Comparison of ENCODE assay signal across 17 cellular contexts in genomic region chr2:240219208-240219890, GRCh38.
DNase-seq lines count a peak whose midpoint lies in the region; TF ChIP-seq lines count a peak whose summit lies in the region.
"Had no signal": no experiment of that assay in that cellular context is flagged by ENCODE, and none has a peak within 500 bp of the region (broad histone marks: within the 10 kb centered on the region; RNA-seq: fewer than 3 reads in every experiment).

No MANE protein-coding gene starts in this region.

- TF ChIP-seq CTCF in sigmoid colon (IDR thresholded peaks at IDR 0.05), result no peak

- peaks cover 19% of the 10 kb centered on the region for H3K27me3 Mint-ChIP-seq in activated CD4-positive, alpha-beta memory T cell treated with anti-CD3 and anti-CD28 coated beads for 36 hours

- CTCF ChIA-PET in activated CD4-positive, alpha-beta memory T cell treated with anti-CD3 and anti-CD28 coated beads for 36 hours (lab: Charles Lee), result interaction anchor here (1.2 kb wide), 1 partner anchor 14 kb away, joined by 4 read pairs; no protein-coding TSS in a partner anchor

- H3K4me3 Mint-ChIP-seq in activated CD4-positive, alpha-beta memory T cell treated with anti-CD3 and anti-CD28 coated beads for 36 hours, result no peak overlapping the region

- H3K4me1 Mint-ChIP-seq in activated CD4-positive, alpha-beta memory T cell treated with anti-CD3 and anti-CD28 coated beads for 36 hours (ENCODE audit: low read depth), result no peaks in the 10 kb centered on the region

- no peaks in the 10 kb centered on the region for H3K4me1 ChIP-seq in sigmoid colon

- TF ChIP-seq EP300 in sigmoid colon (IDR thresholded peaks at IDR 0.05), result no peak

- no peak for TF ChIP-seq POLR2A in sigmoid colon (IDR thresholded peaks at IDR 0.05)

- DNase-seq in 8988T (peak; percentile 3), islet precursor cell (peak; percentile 42), sigmoid colon (peak; percentile 51), DMS153 treated with DMSO at 0.1 percent for 48 hours (lab: John Stamatoyannopoulos, UW; ENCODE audit: unreplicated experiment) (no peak), DMS79 (lab: John Stamatoyannopoulos, UW) (no peak), COLO668 (lab: John Stamatoyannopoulos, UW; ENCODE audit: unreplicated experiment) (no peak)
- DNase-seq in activated CD4-positive, alpha-beta memory T cell treated with anti-CD3 and anti-CD28 coated beads for 36 hours, result peak; percentile 1
- DNase-seq: ACHN, C1 segment of cervical spinal cord, DND-41, H7, NCI-H1436, NCI-H1930, NCI-H226, NCI-H524, SJCRH30 had no signal

- no peaks in the 10 kb centered on the region for H3K9me3 Mint-ChIP-seq in activated CD4-positive, alpha-beta memory T cell treated with anti-CD3 and anti-CD28 coated beads for 36 hours

- no peak overlapping the region for H3K27ac ChIP-seq in sigmoid colon
- H3K27ac ChIP-seq: KMS-11, SJCRH30 had no signal

- H3K9me3 ChIP-seq in sigmoid colon, result no peaks in the 10 kb centered on the region
- H3K9me3 ChIP-seq: SJCRH30 had no signal

- POLR2A ChIA-PET in activated CD4-positive, alpha-beta memory T cell treated with anti-CD3 and anti-CD28 coated beads for 36 hours (lab: Charles Lee), result no interaction called here

- peaks cover 0 to 11% (median 0%) of the 10 kb centered on the region in 3 donors for H3K27me3 ChIP-seq in sigmoid colon

- no peak overlapping the region for H3K27ac Mint-ChIP-seq in activated CD4-positive, alpha-beta memory T cell treated with anti-CD3 and anti-CD28 coated beads for 36 hours

- 82 to 83% methylated on average over 16 of the region's 16 CpGs for WGBS in sigmoid colon, 2 donors

- H3K4me3 ChIP-seq in sigmoid colon, result no peak overlapping the region
- H3K4me3 ChIP-seq: SJCRH30 had no signal

- intact Hi-C loops in activated CD4-positive, alpha-beta memory T cell treated with anti-CD3 and anti-CD28 coated beads for 36 hours (cut with micrococcal nuclease), result no loop called here
- intact Hi-C loops in sigmoid colon (cut with DNase I), result no loop called here

- H3K36me3 Mint-ChIP-seq in activated CD4-positive, alpha-beta memory T cell treated with anti-CD3 and anti-CD28 coated beads for 36 hours, result no peaks in the 10 kb centered on the region

- no peaks in the 10 kb centered on the region for H3K36me3 ChIP-seq in sigmoid colon
- H3K36me3 ChIP-seq: SJCRH30 had no signal

Comparison
In these comparisons a context has a peak if more than half of its experiments do, and no peak if none do; other contexts are left out.
1. DNase-seq: peak in 8988T (single experiment), activated CD4-positive, alpha-beta memory T cell treated with anti-CD3 and anti-CD28 coated beads for 36 hours (single experiment), islet precursor cell (single experiment) and sigmoid colon (single experiment); none in DMS153 treated with DMSO at 0.1 percent for 48 hours (single experiment), DMS79 (single experiment) and COLO668 (single experiment).